Comparison of ENCODE assay signal across 24 cellular contexts in the genomic region with DNA sequence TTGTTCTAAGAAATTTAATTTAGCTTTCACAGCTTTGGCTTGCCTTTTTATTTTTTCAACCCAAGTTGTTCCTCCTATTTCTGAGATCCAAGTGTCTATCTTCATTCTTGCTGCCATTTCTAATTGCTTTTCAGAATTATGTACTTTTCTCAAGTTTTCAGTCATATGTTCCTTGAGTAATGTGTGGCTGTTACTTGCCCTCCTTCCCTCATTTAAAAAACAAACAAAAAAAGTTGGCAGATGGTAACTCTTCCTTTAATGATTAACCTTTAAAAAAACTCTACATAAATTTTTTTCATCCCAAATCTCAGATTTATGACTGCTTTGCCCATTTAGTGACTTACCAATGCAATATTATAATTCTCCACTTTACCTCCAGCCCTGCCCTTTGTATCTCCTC.
"Had no signal": no experiment of that assay in that cellular context is flagged by ENCODE, and none has a peak within 500 bp of the region (broad histone marks: within the 10 kb centered on the region; RNA-seq: fewer than 3 reads in every experiment).

No MANE protein-coding gene starts in this region.

- H3K27ac ChIP-seq: SJSA1, SK-N-MC had no signal

- H3K36me3 ChIP-seq: MG63, SJSA1 had no signal

- H3K9me3 ChIP-seq: MG63, SJSA1 had no signal

- H3K4me3 ChIP-seq: MG63, SJSA1, SK-N-MC had no signal

- FAIRE-seq: RCC 7860 had no signal

- DNase-seq: IMR-90, Karpas-422, KG1, MG63, NCI-H1092, NCI-H1105 treated with DMSO at 0.1 percent for 48 hours, NCI-H1417 treated with DMSO at 0.1 percent for 48 hours, NCI-H146, NCI-H1694 treated with DMSO at 0.1 percent for 48 hours, NCI-H1930, NCI-H2081, NCI-H2107, NCI-H2227 treated with DMSO at 0.1 percent for 48 hours, NCI-H446, NCI-H510A, NCI-H524 treated with DMSO at 0.1 percent for 48 hours, NCI-H69, NCI-H774, Right ventricle myocardium superior, RPMI8226, SIG-M5 had no signal

- H3K4me1 ChIP-seq: SJSA1 had no signal

- H3K27me3 ChIP-seq: MG63, SJSA1 had no signal
